Comparison of ENCODE assay signal across 1 cellular context in the genomic region with DNA sequence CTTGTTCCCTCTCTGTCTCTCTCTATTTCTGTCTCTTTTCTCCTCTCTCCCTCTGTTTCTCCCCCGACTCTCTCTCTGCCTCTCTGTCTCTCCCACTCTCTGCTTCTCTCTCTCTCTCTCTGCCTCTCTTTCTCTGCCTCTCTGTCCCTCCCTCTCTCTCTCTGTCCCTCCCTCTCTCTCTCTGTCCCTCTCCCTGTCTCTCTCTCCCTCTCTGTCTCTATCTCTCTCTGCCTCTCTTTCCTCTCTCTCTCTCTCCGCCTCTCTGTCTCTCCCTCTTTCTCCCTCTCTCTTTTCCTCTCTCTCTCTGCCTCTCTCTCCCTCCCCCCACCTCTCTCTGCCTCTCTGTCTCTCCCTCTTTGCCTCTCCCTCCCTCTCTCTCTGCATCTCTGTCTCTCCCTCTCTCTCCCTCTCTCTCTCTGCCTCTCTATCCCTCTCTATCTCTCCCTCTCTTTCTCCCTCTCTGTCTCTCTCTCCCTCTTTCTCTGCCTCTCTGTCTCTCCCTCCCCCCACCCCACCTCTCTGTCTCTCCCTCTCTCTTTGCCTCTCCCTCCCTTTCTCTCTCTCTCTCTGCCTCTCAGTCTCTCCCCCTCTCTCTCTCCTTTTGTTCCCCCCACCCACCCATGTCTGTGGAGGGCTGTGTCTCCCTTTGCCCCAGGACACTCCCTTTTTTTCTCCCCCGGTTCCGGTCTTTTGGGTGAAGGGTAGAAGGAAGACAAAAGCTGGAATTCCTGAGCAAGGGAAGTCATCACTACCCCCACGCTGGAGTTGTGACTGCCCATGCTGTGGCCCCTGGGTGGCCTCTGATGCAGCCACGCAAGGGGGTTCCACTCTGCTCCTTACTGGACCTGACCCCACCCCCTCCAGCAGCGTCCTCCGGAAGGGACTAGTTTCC.
TF ChIP-seq lines count a peak whose summit lies in the region.

No MANE protein-coding gene starts in this region.

TF ChIP-seq in HEK293, 187 proteins besides CTCF, POLR2A, EP300 and RAD21 (continued from another document and continues in another):
- TF ChIP-seq PRDM2 (tag by site-specific recombination; IDR thresholded peaks at IDR 0.05; ENCODE audit: borderline replicate concordance) (no peak), PRDM6 (tag by site-specific recombination; IDR thresholded peaks at IDR 0.05) (no peak), ZBTB8A (tag by site-specific recombination; IDR thresholded peaks at IDR 0.05) (no peak), ZNF501 (tag by site-specific recombination; IDR thresholded peaks at IDR 0.05) (no peak), ZNF26 (tag by site-specific recombination; IDR thresholded peaks at IDR 0.05) (no peak), ZNF529 (tag by site-specific recombination; IDR thresholded peaks at IDR 0.05; ENCODE audit: insufficient replicate concordance) (no peak), ZNF341 (tag by site-specific recombination; IDR thresholded peaks at IDR 0.05; ENCODE audit: low read depth) (no peak), ZNF433 (tag by site-specific recombination; IDR thresholded peaks at IDR 0.05; ENCODE audit: low read depth) (no peak), GLIS2 (tag by site-specific recombination; IDR thresholded peaks at IDR 0.05) (peak; percentile 55), WT1 (tag by site-specific recombination; IDR thresholded peaks at IDR 0.05) (no peak), HIC1 (tag by site-specific recombination; IDR thresholded peaks at IDR 0.05) (no peak), ZNF366 (tag by site-specific recombination; conservative IDR thresholded peaks at IDR 0.05) (peak; percentile 95), KLF16 (tag by site-specific recombination; IDR thresholded peaks at IDR 0.05) (no peak), ZNF112 (tag by site-specific recombination; IDR thresholded peaks at IDR 0.05) (0 out of 2 replicates have a peak, but pooled peaks have one; percentile 11), BCL11A (tag by site-specific recombination; IDR thresholded peaks at IDR 0.05; ENCODE audit: low read depth) (no peak; the same call in 1 of the 2 replicates), PRDM10 (tag by site-specific recombination; IDR thresholded peaks at IDR 0.05) (no peak; the same call in 1 of the 2 replicates)
- TF ChIP-seq, protein P1, sequence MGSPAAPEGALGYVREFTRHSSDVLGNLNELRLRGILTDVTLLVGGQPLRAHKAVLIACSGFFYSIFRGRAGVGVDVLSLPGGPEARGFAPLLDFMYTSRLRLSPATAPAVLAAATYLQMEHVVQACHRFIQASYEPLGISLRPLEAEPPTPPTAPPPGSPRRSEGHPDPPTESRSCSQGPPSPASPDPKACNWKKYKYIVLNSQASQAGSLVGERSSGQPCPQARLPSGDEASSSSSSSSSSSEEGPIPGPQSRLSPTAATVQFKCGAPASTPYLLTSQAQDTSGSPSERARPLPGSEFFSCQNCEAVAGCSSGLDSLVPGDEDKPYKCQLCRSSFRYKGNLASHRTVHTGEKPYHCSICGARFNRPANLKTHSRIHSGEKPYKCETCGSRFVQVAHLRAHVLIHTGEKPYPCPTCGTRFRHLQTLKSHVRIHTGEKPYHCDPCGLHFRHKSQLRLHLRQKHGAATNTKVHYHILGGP (tag by site-specific recombination; IDR thresholded peaks at IDR 0.05) = 0 out of 2 replicates have a peak, but pooled peaks have one; percentile 2
- TF ChIP-seq, protein P2, sequence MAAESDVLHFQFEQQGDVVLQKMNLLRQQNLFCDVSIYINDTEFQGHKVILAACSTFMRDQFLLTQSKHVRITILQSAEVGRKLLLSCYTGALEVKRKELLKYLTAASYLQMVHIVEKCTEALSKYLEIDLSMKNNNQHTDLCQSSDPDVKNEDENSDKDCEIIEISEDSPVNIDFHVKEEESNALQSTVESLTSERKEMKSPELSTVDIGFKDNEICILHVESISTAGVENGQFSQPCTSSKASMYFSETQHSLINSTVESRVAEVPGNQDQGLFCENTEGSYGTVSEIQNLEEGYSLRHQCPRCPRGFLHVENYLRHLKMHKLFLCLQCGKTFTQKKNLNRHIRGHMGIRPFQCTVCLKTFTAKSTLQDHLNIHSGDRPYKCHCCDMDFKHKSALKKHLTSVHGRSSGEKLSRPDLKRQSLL (tag by site-specific recombination; IDR thresholded peaks at IDR 0.05) = no peak
- TF ChIP-seq, protein P3, sequence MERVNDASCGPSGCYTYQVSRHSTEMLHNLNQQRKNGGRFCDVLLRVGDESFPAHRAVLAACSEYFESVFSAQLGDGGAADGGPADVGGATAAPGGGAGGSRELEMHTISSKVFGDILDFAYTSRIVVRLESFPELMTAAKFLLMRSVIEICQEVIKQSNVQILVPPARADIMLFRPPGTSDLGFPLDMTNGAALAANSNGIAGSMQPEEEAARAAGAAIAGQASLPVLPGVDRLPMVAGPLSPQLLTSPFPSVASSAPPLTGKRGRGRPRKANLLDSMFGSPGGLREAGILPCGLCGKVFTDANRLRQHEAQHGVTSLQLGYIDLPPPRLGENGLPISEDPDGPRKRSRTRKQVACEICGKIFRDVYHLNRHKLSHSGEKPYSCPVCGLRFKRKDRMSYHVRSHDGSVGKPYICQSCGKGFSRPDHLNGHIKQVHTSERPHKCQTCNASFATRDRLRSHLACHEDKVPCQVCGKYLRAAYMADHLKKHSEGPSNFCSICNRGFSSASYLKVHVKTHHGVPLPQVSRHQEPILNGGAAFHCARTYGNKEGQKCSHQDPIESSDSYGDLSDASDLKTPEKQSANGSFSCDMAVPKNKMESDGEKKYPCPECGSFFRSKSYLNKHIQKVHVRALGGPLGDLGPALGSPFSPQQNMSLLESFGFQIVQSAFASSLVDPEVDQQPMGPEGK (tag by site-specific recombination; IDR thresholded peaks at IDR 0.05) = no peak
- TF ChIP-seq, protein P4, sequence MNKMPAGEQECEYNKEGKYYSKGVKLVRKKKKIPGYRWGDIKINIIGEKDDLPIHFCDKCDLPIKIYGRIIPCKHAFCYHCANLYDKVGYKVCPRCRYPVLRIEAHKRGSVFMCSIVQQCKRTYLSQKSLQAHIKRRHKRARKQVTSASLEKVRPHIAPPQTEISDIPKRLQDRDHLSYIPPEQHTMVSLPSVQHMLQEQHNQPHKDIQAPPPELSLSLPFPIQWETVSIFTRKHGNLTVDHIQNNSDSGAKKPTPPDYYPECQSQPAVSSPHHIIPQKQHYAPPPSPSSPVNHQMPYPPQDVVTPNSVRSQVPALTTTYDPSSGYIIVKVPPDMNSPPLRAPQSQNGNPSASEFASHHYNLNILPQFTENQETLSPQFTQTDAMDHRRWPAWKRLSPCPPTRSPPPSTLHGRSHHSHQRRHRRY (tag by site-specific recombination; IDR thresholded peaks at IDR 0.05) = no peak
- TF ChIP-seq, protein P5, sequence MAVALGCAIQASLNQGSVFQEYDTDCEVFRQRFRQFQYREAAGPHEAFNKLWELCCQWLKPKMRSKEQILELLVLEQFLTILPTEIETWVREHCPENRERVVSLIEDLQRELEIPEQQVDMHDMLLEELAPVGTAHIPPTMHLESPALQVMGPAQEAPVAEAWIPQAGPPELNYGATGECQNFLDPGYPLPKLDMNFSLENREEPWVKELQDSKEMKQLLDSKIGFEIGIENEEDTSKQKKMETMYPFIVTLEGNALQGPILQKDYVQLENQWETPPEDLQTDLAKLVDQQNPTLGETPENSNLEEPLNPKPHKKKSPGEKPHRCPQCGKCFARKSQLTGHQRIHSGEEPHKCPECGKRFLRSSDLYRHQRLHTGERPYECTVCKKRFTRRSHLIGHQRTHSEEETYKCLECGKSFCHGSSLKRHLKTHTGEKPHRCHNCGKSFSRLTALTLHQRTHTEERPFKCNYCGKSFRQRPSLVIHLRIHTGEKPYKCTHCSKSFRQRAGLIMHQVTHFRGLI (tag by site-specific recombination; IDR thresholded peaks at IDR 0.05) = no peak
